In the genomic region with DNA sequence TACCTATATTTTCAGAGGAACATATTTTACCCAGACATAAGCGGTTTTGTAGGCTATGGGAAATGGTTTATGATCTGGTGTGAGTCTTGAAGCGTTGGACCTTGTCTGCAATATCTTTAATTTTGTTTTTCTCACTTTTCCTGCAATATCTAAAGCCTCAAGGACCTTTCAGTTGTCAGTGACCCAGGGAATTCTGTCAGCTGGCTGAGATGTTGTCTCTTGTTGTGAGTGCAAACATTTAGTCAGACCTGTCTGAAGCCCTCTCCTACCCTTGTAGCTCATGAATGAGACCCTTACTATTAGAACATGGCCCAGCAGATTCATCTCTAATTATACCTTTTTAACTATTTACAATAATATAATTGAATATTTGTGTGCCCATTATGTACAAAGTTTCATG, we compare ENCODE assay signal across 28 cellular contexts.
"Had no signal": no experiment of that assay in that cellular context is flagged by ENCODE, and none has a peak within 500 bp of the region (broad histone marks: within the 10 kb centered on the region; RNA-seq: fewer than 3 reads in every experiment).

No MANE protein-coding gene starts in this region.

- H3K9me3 ChIP-seq: colonic mucosa, esophagus muscularis mucosa, esophagus squamous epithelium, gastrocnemius medialis, gastroesophageal sphincter had no signal

- H3K36me3 ChIP-seq: colonic mucosa had no signal

- DNase-seq: colonic mucosa; cortex of kidney; dermis blood vessel endothelial cell; dorsolateral prefrontal cortex; effector CD4-positive, alpha-beta T cell; effector CD8-positive, alpha-beta T cell; effector memory CD4-positive, alpha-beta T cell; effector memory CD8-positive, alpha-beta T cell; endodermal cell; erythroblast; esophagus squamous epithelium; foreskin fibroblast; foreskin keratinocyte; foreskin melanocyte; gastrocnemius medialis; glutamatergic neuron; head of caudate nucleus; heart left ventricle; heart right ventricle had no signal

- H3K4me3 ChIP-seq: colonic mucosa, coronary artery, dorsolateral prefrontal cortex, esophagus muscularis mucosa, esophagus squamous epithelium, gastrocnemius medialis, gastroesophageal sphincter, heart left ventricle, heart right ventricle had no signal

- FAIRE-seq: colon, endometrium, endothelial cell of umbilical vein, frontal cortex had no signal

- ATAC-seq: effector memory CD8-positive, alpha-beta T cell; esophagus mucosa; foreskin keratinocyte; gastrocnemius medialis; gastroesophageal sphincter; heart left ventricle; heart right ventricle had no signal

- H3K4me1 ChIP-seq: colonic mucosa, esophagus muscularis mucosa, esophagus squamous epithelium, foreskin keratinocyte, gastrocnemius medialis, gastroesophageal sphincter, heart left ventricle, heart right ventricle had no signal

- H3K27me3 ChIP-seq: colonic mucosa, dorsolateral prefrontal cortex, esophagus muscularis mucosa, esophagus squamous epithelium, foreskin keratinocyte, gastrocnemius medialis, gastroesophageal sphincter, heart left ventricle, heart right ventricle had no signal

- H3K27ac ChIP-seq: colonic mucosa, coronary artery, dorsolateral prefrontal cortex, epithelial cell of prostate, esophagus muscularis mucosa, esophagus squamous epithelium, foreskin keratinocyte, gastrocnemius medialis, gastroesophageal sphincter, heart left ventricle, heart right ventricle had no signal
